ENCODE assay signal across 16 cellular contexts in the genomic region with DNA sequence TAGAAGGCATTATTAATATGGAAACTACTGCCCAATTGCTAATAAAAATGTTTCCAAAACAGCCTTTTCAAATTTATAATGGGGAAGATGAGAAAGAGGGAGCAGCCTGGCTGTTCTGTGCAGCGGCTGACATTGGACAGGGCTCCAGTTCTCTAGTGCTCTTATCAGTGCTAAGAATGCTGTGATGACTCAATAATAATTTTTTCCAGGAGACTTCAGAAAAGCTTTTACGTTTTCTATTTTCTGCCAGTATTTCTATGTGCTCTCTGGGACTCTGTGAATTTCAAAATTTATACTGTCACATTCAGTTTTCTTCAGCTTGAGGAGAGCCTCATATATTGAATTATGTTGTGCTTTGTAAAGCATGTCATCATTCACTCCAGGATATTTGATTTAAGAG.
DNase-seq lines count a peak whose midpoint lies in the region; ATAC-seq, FAIRE-seq and TF ChIP-seq lines count a peak whose summit lies in the region.
"Had no signal": no experiment of that assay in that cellular context is flagged by ENCODE, and none has a peak within 500 bp of the region (broad histone marks: within the 10 kb centered on the region; RNA-seq: fewer than 3 reads in every experiment).

No MANE protein-coding gene starts in this region.

- TF ChIP-seq EP300 in tibial nerve (IDR thresholded peaks at IDR 0.05) = no peak

- TF ChIP-seq CTCF in tibial nerve (IDR thresholded peaks at IDR 0.05) = no peak

- H3K9me3 ChIP-seq in tibial nerve = no peaks in the 10 kb centered on the region
- H3K9me3 ChIP-seq: breast epithelium, tibial artery had no signal

- DNase-seq in A172 (ENCODE audit: low spot score) = peak; percentile 11
- DNase-seq in OCI-M1 (lab: John Stamatoyannopoulos, UW) = peak; percentile 61
- DNase-seq in erythroblast (lab: John Stamatoyannopoulos, UW) = peak; percentile 28 to 32
- no peak for DNase-seq in central memory CD4-positive, alpha-beta T cell
- no peak for DNase-seq in activated CD4-positive, CD25-positive, alpha-beta regulatory T cell (lab: John Stamatoyannopoulos, UW)
- no peak for DNase-seq in tibial nerve (ENCODE audit: low spot score in 2 of 2)
- DNase-seq: activated CD4-positive, alpha-beta T cell treated with anti-CD3 and anti-CD28 coated beads, Interleukin-2, amount 10 ng/mL, durations not matched to agents 7 days and 5 days; midbrain; NCI-H1105 treated with DMSO at 0.1 percent for 48 hours; NCI-H345; PC-3; T-helper 1 cell; tibial artery had no signal

- ATAC-seq in GM21528 (IDR thresholded peaks at IDR 0.05; ENCODE audit: low FRiP score, unreplicated experiment) = no peak
- ATAC-seq: PC-3 had no signal

- no peak overlapping the region for H3K4me3 ChIP-seq in tibial nerve
- H3K4me3 ChIP-seq: breast epithelium, tibial artery had no signal

- H3K36me3 ChIP-seq in tibial nerve = peaks cover 0 to 20% (median 0%) of the 10 kb centered on the region in 3 donors
- H3K36me3 ChIP-seq: breast epithelium had no signal

- no peak overlapping the region for H3K27ac ChIP-seq in tibial nerve
- H3K27ac ChIP-seq: breast epithelium, tibial artery had no signal

- no peak for TF ChIP-seq POLR2A in erythroblast (IDR thresholded peaks at IDR 0.05; ENCODE audit: low read length)
- no peak for TF ChIP-seq POLR2A in tibial nerve (IDR thresholded peaks at IDR 0.05)

- no peaks in the 10 kb centered on the region for H3K27me3 ChIP-seq in tibial nerve
- H3K27me3 ChIP-seq: breast epithelium, tibial artery had no signal

- FAIRE-seq in islet of Langerhans (lab: Jason Lieb, UNC) = peak; percentile 5

- H3K4me1 ChIP-seq in tibial nerve = peaks cover 0 to 2% (median 0%) of the 10 kb centered on the region in 4 donors
- H3K4me1 ChIP-seq: breast epithelium had no signal

- WGBS in tibial nerve, 2 donors = 57 to 63% methylated on average over 2 of the region's 2 CpGs

Comparison
In these comparisons a context has a peak if more than half of its experiments do, and no peak if none do; other contexts are left out.
1. DNase-seq: peak in A172 (single experiment), OCI-M1 (single experiment) and erythroblast (2 of 2); none in central memory CD4-positive, alpha-beta T cell (single experiment), activated CD4-positive, CD25-positive, alpha-beta regulatory T cell (0 of 4) and tibial nerve (0 of 2).